ENCODE assay signal across 9 cellular contexts in genomic region chr14:64800000-64800399, GRCh38.
A peak's percentile ranks its signal among the peaks of the same experiment; 100 is the strongest.
DNase-seq lines count a peak whose midpoint lies in the region; ATAC-seq, FAIRE-seq and TF ChIP-seq lines count a peak whose summit lies in the region.
"Had no signal": no experiment of that assay in that cellular context is flagged by ENCODE, and none has a peak within 500 bp of the region (broad histone marks: within the 10 kb centered on the region; RNA-seq: fewer than 3 reads in every experiment).

No MANE protein-coding gene starts in this region.

- no peaks in the 10 kb centered on the region for H3K9me1 ChIP-seq in endothelial cell of umbilical vein (replicated peaks; ENCODE audit: control insufficient read depth, extremely low read depth, insufficient read depth, low read length)

- BruUV-seq in endothelial cell of umbilical vein (replicated peaks; lab: Mats Ljungman, UMichigan) = no TSS peak

- dilution Hi-C loops in endothelial cell of umbilical vein (cut with MboI; ENCODE audit: extremely low pct_ligation_motif_present, low sequenced_read_pairs) = no loop called here

- no peak overlapping the region for H3K4me3 ChIP-seq in endothelial cell of umbilical vein (replicated peaks in 1 of 3; ENCODE audit: insufficient read depth in 1 of 3, low read depth in 1 of 3, low read length in 3 of 3)

- peak; percentile 7 for DNase-seq in NCI-H345 (lab: John Stamatoyannopoulos, UW)
- DNase-seq in NCI-H345 treated with DMSO at 0.1 percent for 48 hours (lab: John Stamatoyannopoulos, UW; ENCODE audit: unreplicated experiment) = no peak
- DNase-seq in NCI-H510A treated with DMSO at 0.1 percent for 48 hours (lab: John Stamatoyannopoulos, UW) = peak; percentile 28
- DNase-seq in endothelial cell of umbilical vein (ENCODE audit: low read depth, low spot score) = peak; percentile 38
- DNase-seq in neural crest cell (ENCODE audit: low read depth, low spot score) = no peak
- DNase-seq in NCI-H1092 treated with DMSO at 0.1 percent for 48 hours (lab: John Stamatoyannopoulos, UW) = no peak

- POLR2A ChIA-PET in endothelial cell of umbilical vein (lab: Charles Lee) = no interaction called here

- no peak overlapping the region for H2AFZ ChIP-seq in endothelial cell of umbilical vein (ENCODE audit: low read depth, low read length)

- peaks cover 3% of the 10 kb centered on the region for H3K4me1 Mint-ChIP-seq in neural crest cell

- no peaks in the 10 kb centered on the region for H3K79me2 ChIP-seq in endothelial cell of umbilical vein (ENCODE audit: control insufficient read depth, insufficient read depth, low read length)

- H3K4me2 ChIP-seq in endothelial cell of umbilical vein (ENCODE audit: insufficient read depth, low read length) = no peak overlapping the region

- H4K20me1 ChIP-seq in endothelial cell of umbilical vein (replicated peaks; ENCODE audit: control insufficient read depth, extremely low read depth, insufficient read depth, low read length) = no peaks in the 10 kb centered on the region

- no peak for FAIRE-seq in endothelial cell of umbilical vein (lab: Jason Lieb, UNC)

- intact Hi-C loops in endothelial cell of umbilical vein (cut with micrococcal nuclease) = loop anchor here (2.0 to 5.0 kb wide), 2 partner anchors 182 to 221 kb away; no protein-coding TSS in a partner anchor

- no peak overlapping the region for H3K27ac ChIP-seq in endothelial cell of umbilical vein (ENCODE audit: insufficient read depth, low read depth, low read length)

- H3K4me3 Mint-ChIP-seq in neural crest cell = no peak overlapping the region

- no peak for ATAC-seq in GM21737 (IDR thresholded peaks at IDR 0.05; ENCODE audit: unreplicated experiment)
- no peak for ATAC-seq in HG03095 (IDR thresholded peaks at IDR 0.05; ENCODE audit: unreplicated experiment)

- no peak overlapping the region for H3K9ac ChIP-seq in endothelial cell of umbilical vein (replicated peaks; ENCODE audit: extremely low read depth, insufficient read depth, low read length)

- no peaks in the 10 kb centered on the region for H3K36me3 ChIP-seq in endothelial cell of umbilical vein (ENCODE audit: control insufficient read depth in 2 of 2, extremely low read depth in 1 of 2, insufficient read depth in 2 of 2, low read length in 2 of 2)

- peak overlapping the region; percentile 75 for H3K27ac Mint-ChIP-seq in neural crest cell (ENCODE audit: unreplicated experiment)
- H3K27ac Mint-ChIP-seq: CD4-positive, alpha-beta memory T cell had no signal

- no peaks in the 10 kb centered on the region for H3K36me3 Mint-ChIP-seq in neural crest cell (ENCODE audit: low read depth)
- H3K36me3 Mint-ChIP-seq: CD4-positive, alpha-beta memory T cell had no signal

- TF ChIP-seq POLR2A in endothelial cell of umbilical vein (IDR thresholded peaks at IDR 0.05; ENCODE audit: low read depth, low read length) = no peak

- H3K9me3 ChIP-seq in endothelial cell of umbilical vein (replicated peaks; ENCODE audit: control insufficient read depth, insufficient read depth, low read length) = no peaks in the 10 kb centered on the region

- TF ChIP-seq CTCF in endothelial cell of umbilical vein (IDR thresholded peaks at IDR 0.05; ENCODE audit: extremely low read depth in 1 of 2, insufficient read depth in 1 of 2, low read depth in 1 of 2, low read length in 2 of 2) = peak; percentile 47 to 61
- TF ChIP-seq CTCF in neural crest cell (conservative IDR thresholded peaks at IDR 0.05) = peak; percentile 55

- H3K27me3 ChIP-seq in endothelial cell of umbilical vein (ENCODE audit: control insufficient read depth in 2 of 2, insufficient read depth in 2 of 2, low read length in 2 of 2) = peaks cover 0 to 4% of the 10 kb centered on the region in 2 experiments

- CTCF ChIA-PET in endothelial cell of umbilical vein (lab: Charles Lee) = interaction anchor here (0.6 to 5.2 kb wide), 16 partner anchors 9 to 222 kb away, joined by 3 to 61 read pairs (median 4); no protein-coding TSS in a partner anchor

- H3K27me3 Mint-ChIP-seq in neural crest cell (ENCODE audit: low read depth) = no peaks in the 10 kb centered on the region

- H3K9me3 Mint-ChIP-seq in neural crest cell = no peaks in the 10 kb centered on the region
- H3K9me3 Mint-ChIP-seq: CD4-positive, alpha-beta memory T cell had no signal

- no peaks in the 10 kb centered on the region for H3K4me1 ChIP-seq in endothelial cell of umbilical vein (ENCODE audit: control insufficient read depth, extremely low read depth, insufficient read depth, low read length)

TF ChIP-seq in endothelial cell of umbilical vein, 7 proteins besides CTCF, POLR2A, EP300 and RAD21:
- TF ChIP-seq FOS (IDR thresholded peaks at IDR 0.05; ENCODE audit: borderline replicate concordance, insufficient read depth, low read length) = no peak
- no peak for TF ChIP-seq JUN (IDR thresholded peaks at IDR 0.05; ENCODE audit: borderline replicate concordance, insufficient read depth, insufficient read length, low read depth)
- TF ChIP-seq POLR2AphosphoS5 (IDR thresholded peaks at IDR 0.05; ENCODE audit: insufficient read depth, low read depth, low read length) = no peak
- TF ChIP-seq MAX (IDR thresholded peaks at IDR 0.05; ENCODE audit: insufficient read depth, insufficient read length) = no peak
- no peak for TF ChIP-seq GATA2 (IDR thresholded peaks at IDR 0.05; ENCODE audit: insufficient read depth, insufficient read length, low read depth, low read length)
- TF ChIP-seq MYC (IDR thresholded peaks at IDR 0.05; ENCODE audit: low read depth, low read length) = no peak
- TF ChIP-seq EZH2 (IDR thresholded peaks at IDR 0.05; ENCODE audit: borderline replicate concordance, low read depth, low read length, severe bottlenecking) = no peak

Comparison
In these comparisons a context has a peak if more than half of its experiments do, and no peak if none do; other contexts are left out.
1. DNase-seq: peak in NCI-H345 (single experiment), NCI-H510A treated with DMSO at 0.1 percent for 48 hours (single experiment) and endothelial cell of umbilical vein (single experiment); none in NCI-H345 treated with DMSO at 0.1 percent for 48 hours (single experiment), neural crest cell (single experiment) and NCI-H1092 treated with DMSO at 0.1 percent for 48 hours (single experiment).